In the genomic region with DNA sequence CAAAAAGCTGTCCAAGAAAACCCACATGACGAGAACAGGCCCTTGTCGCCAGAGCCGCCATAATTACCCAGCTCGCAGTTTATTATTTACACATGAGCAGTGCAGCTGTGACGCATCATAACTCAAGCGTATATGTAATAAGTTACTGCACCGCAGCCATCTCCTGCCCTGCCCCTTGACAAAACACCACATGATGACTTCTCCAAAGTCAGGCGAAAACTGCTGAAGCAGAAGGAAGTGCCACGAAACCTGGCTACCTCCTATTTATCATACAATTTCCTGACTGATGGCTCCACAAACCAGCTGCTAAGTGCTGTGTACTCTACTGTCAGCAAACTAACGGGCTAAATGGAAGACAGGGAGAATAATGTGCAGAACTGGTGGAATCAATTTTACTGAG, we compare ENCODE assay signal across 17 cellular contexts.
DNase-seq lines count a peak whose midpoint lies in the region; ATAC-seq and TF ChIP-seq lines count a peak whose summit lies in the region.
"Had no signal": no experiment of that assay in that cellular context is flagged by ENCODE, and none has a peak within 500 bp of the region (broad histone marks: within the 10 kb centered on the region; RNA-seq: fewer than 3 reads in every experiment).

No MANE protein-coding gene starts in this region.

- WGBS in mesenchymal stem cell: 73% methylated on average over 9 of the region's 10 CpGs

- H3K4me3 ChIP-seq in MG63: no peak overlapping the region
- no peak overlapping the region for H3K4me3 ChIP-seq in mesenchymal stem cell (ENCODE audit: insufficient read depth in 1 of 2, low read depth in 1 of 2, low read length in 2 of 2)
- H3K4me3 ChIP-seq: K562, ovary had no signal

- no peak overlapping the region for H3K4me3 Mint-ChIP-seq in CD4-positive, alpha-beta T cell
- H3K4me3 Mint-ChIP-seq: H9 had no signal

- no peak overlapping the region for H3K23ac ChIP-seq in mesenchymal stem cell (ENCODE audit: low read length in 2 of 2)

- no peaks in the 10 kb centered on the region for H3K36me3 Mint-ChIP-seq in CD4-positive, alpha-beta T cell (ENCODE audit: low read depth)

- H4K91ac ChIP-seq in mesenchymal stem cell (ENCODE audit: low read length): no peak overlapping the region

- H3K18ac ChIP-seq in mesenchymal stem cell (ENCODE audit: low read depth in 1 of 2, low read length in 2 of 2): no peak overlapping the region

- H4K8ac ChIP-seq in mesenchymal stem cell (ENCODE audit: low read length): peak overlapping the region; percentile 51

- no peak overlapping the region for H3K9ac ChIP-seq in mesenchymal stem cell (ENCODE audit: low read length)

- H3K4me2 ChIP-seq in mesenchymal stem cell (ENCODE audit: low read length, poor library complexity, severe bottlenecking): peak overlapping the region; percentile 51

- H3K9me3 Mint-ChIP-seq in CD4-positive, alpha-beta T cell: no peaks in the 10 kb centered on the region
- H3K9me3 Mint-ChIP-seq: H9 had no signal

- no peaks in the 10 kb centered on the region for H3K9me3 ChIP-seq in MG63
- no peaks in the 10 kb centered on the region for H3K9me3 ChIP-seq in mesenchymal stem cell (ENCODE audit: control insufficient read depth, low read length)
- H3K9me3 ChIP-seq in CD4-positive, alpha-beta T cell (ENCODE audit: control insufficient read depth, low read length): no peaks in the 10 kb centered on the region
- H3K9me3 ChIP-seq: ovary had no signal

- H3K27ac Mint-ChIP-seq in CD4-positive, alpha-beta T cell: no peak overlapping the region
- H3K27ac Mint-ChIP-seq: H9 had no signal

- no peak overlapping the region for H2BK120ac ChIP-seq in mesenchymal stem cell (ENCODE audit: low read depth, low read length)

- no peak overlapping the region for H2AK5ac ChIP-seq in mesenchymal stem cell (ENCODE audit: low read length, severe bottlenecking)

- peaks cover 3% of the 10 kb centered on the region for H3K79me1 ChIP-seq in mesenchymal stem cell (replicated peaks; ENCODE audit: low read length, poor library complexity, severe bottlenecking)

- peak overlapping the region; percentile 69 for H3K27ac ChIP-seq in mesenchymal stem cell (ENCODE audit: low read length, poor library complexity, severe bottlenecking)
- H3K27ac ChIP-seq in CD4-positive, alpha-beta T cell (ENCODE audit: low read depth, low read length): no peak overlapping the region
- H3K27ac ChIP-seq: ovary had no signal

- peak overlapping the region; percentile 59 for H2BK5ac ChIP-seq in mesenchymal stem cell (ENCODE audit: low read depth, low read length, poor library complexity, severe bottlenecking)

- no peak overlapping the region for H2BK15ac ChIP-seq in mesenchymal stem cell (ENCODE audit: low read depth, poor library complexity, severe bottlenecking)

- no peaks in the 10 kb centered on the region for H3K27me3 ChIP-seq in MG63
- H3K27me3 ChIP-seq in mesenchymal stem cell (ENCODE audit: control insufficient read depth in 1 of 2, insufficient read depth in 1 of 2, low read length in 2 of 2): no peaks in the 10 kb centered on the region
- no peaks in the 10 kb centered on the region for H3K27me3 ChIP-seq in CD4-positive, alpha-beta T cell (ENCODE audit: control insufficient read depth, insufficient read depth, low read length)
- H3K27me3 ChIP-seq: ovary had no signal

- no peak overlapping the region for H3K14ac ChIP-seq in mesenchymal stem cell (ENCODE audit: low read length in 2 of 2)

- no peak overlapping the region for H3K4ac ChIP-seq in mesenchymal stem cell (ENCODE audit: low read depth in 1 of 2, low read length in 2 of 2)

- no peaks in the 10 kb centered on the region for H3K4me1 Mint-ChIP-seq in CD4-positive, alpha-beta T cell (ENCODE audit: low read depth)

- H3K36me3 ChIP-seq in MG63 (no peaks in the 10 kb centered on the region), mesenchymal stem cell (ENCODE audit: control insufficient read depth in 1 of 2, insufficient read depth in 2 of 2, low read depth in 1 of 2, low read length in 2 of 2) (peaks cover 0 to 6% of the 10 kb centered on the region in 2 experiments)
- H3K36me3 ChIP-seq: ovary had no signal

- intact Hi-C loops in CD4-positive, alpha-beta T cell (cut with DNase I, micrococcal nuclease): no loop called here

- H2AFZ ChIP-seq in mesenchymal stem cell (ENCODE audit: low read depth, low read length): no peak overlapping the region

- CTCF ChIA-PET in CD4-positive, alpha-beta T cell (lab: Charles Lee): no interaction called here

- no peak overlapping the region for H2BK12ac ChIP-seq in mesenchymal stem cell (ENCODE audit: low read length in 2 of 2)

- POLR2A ChIA-PET in CD4-positive, alpha-beta T cell (lab: Charles Lee): no interaction called here

- TF ChIP-seq CTCF in CD4-positive, alpha-beta T cell (IDR thresholded peaks at IDR 0.05): no peak

- DNase-seq in AG20443 (ENCODE audit: low spot score) (peak; percentile 44), MG63 (peak; percentile 24), amniotic epithelial cell (ENCODE audit: low read depth) (peak; percentile 71), mesenchymal stem cell (no peak), epidermal melanocyte (ENCODE audit: insufficient read length, low spot score) (no peak), GOT3 (lab: John Stamatoyannopoulos, UW) (no peak)
- no peak for DNase-seq in CD4-positive, alpha-beta T cell
- DNase-seq: amniotic stem cell; caudate nucleus; H9; NCI-H1105 treated with DMSO at 0.1 percent for 48 hours; NCI-H774; ovary; stimulated activated CD4-positive, alpha-beta T cell treated with anti-CD3 and anti-CD28 coated beads, Interleukin-4, amount 100 ng/mL, for 1 hour had no signal

- H3K4me1 ChIP-seq in mesenchymal stem cell (ENCODE audit: control insufficient read depth, insufficient read depth, low read depth, low read length): peaks cover 16% of the 10 kb centered on the region

- H3K27me3 Mint-ChIP-seq in CD4-positive, alpha-beta T cell: peaks cover 20% of the 10 kb centered on the region

- ATAC-seq in CD4-positive, alpha-beta T cell (ENCODE audit: poor library complexity): no peak
- no peak for ATAC-seq in HG03039 (IDR thresholded peaks at IDR 0.05; ENCODE audit: unreplicated experiment)
- ATAC-seq: K562, left lobe of liver had no signal

Comparison
In these comparisons a context has a peak if more than half of its experiments do, and no peak if none do; other contexts are left out.
1. DNase-seq: peak in AG20443 (single experiment), MG63 (single experiment) and amniotic epithelial cell (single experiment); none in mesenchymal stem cell (single experiment), CD4-positive, alpha-beta T cell (0 of 10), epidermal melanocyte (single experiment) and GOT3 (single experiment).